In genomic region chr1:230964896-230965295, GRCh38 we compare ENCODE assay signal across 22 cellular contexts.
"Had no signal": no experiment of that assay in that cellular context is flagged by ENCODE, and none has a peak within 500 bp of the region (broad histone marks: within the 10 kb centered on the region; RNA-seq: fewer than 3 reads in every experiment).

No MANE protein-coding gene starts in this region.

- ATAC-seq: heart left ventricle; left ventricle myocardium superior; lower lobe of right lung; naive thymus-derived CD8-positive, alpha-beta T cell; sciatic nerve; stimulated activated naive B cell treated with anti-CD40 and anti-IgM and Interleukin-4, amounts not matched to agents 10 μg/mL and 1 μg/mL and 100 μg/mL, for 72 hours; stimulated activated naive CD8-positive, alpha-beta T cell treated with anti-CD3 and anti-CD28 coated beads, Interleukin-15, Interleukin-2, amounts not matched to agents 100 U/mL and 50 U/mL, for 24 hours had no signal

- H3K9me3 ChIP-seq: heart left ventricle, lower lobe of right lung, ovary, right atrium auricular region, stomach, testis, thyroid gland, transverse colon, upper lobe of left lung, vagina had no signal

- H3K27ac ChIP-seq: heart left ventricle, lower lobe of right lung, ovary, right atrium auricular region, skin epidermis, stomach, testis, thyroid gland, transverse colon, upper lobe of left lung, vagina had no signal

- H3K27me3 Mint-ChIP-seq: naive thymus-derived CD8-positive, alpha-beta T cell; progenitor cell of endocrine pancreas; stimulated activated naive B cell treated with anti-CD40 and anti-IgM and Interleukin-4, amounts not matched to agents 10 μg/mL and 1 μg/mL and 100 μg/mL, for 72 hours had no signal

- DNase-seq: heart left ventricle; hypothalamus; islet precursor cell; left ventricle myocardium superior; lower lobe of right lung; mammary epithelial cell; mesenchymal stem cell; naive thymus-derived CD8-positive, alpha-beta T cell; ovary; stimulated activated CD4-positive, alpha-beta T cell treated with anti-CD3 and anti-CD28 coated beads, Interleukin-4, amount 100 ng/mL, for 24 hours; stimulated activated naive B cell treated with anti-CD40 and anti-IgM and Interleukin-4, amounts not matched to agents 10 μg/mL and 1 μg/mL and 100 μg/mL, for 72 hours; stimulated activated naive CD8-positive, alpha-beta T cell treated with anti-CD3 and anti-CD28 coated beads, Interleukin-15, Interleukin-2, amounts not matched to agents 100 U/mL and 50 U/mL, for 24 hours; stomach; testis; thyroid gland; transverse colon; upper lobe of left lung had no signal

- H3K9me3 Mint-ChIP-seq: naive thymus-derived CD8-positive, alpha-beta T cell; stimulated activated naive B cell treated with anti-CD40 and anti-IgM and Interleukin-4, amounts not matched to agents 10 μg/mL and 1 μg/mL and 100 μg/mL, for 72 hours had no signal

- H3K27me3 ChIP-seq: heart left ventricle, ovary, right atrium auricular region, stomach, testis, thyroid gland, transverse colon, upper lobe of left lung, vagina had no signal

- H3K27ac Mint-ChIP-seq: progenitor cell of endocrine pancreas; stimulated activated naive B cell treated with anti-CD40 and anti-IgM and Interleukin-4, amounts not matched to agents 10 μg/mL and 1 μg/mL and 100 μg/mL, for 72 hours had no signal

- H3K4me1 ChIP-seq: heart left ventricle, lower lobe of right lung, right atrium auricular region, testis, thyroid gland, upper lobe of left lung, vagina had no signal

- H3K4me3 Mint-ChIP-seq: naive thymus-derived CD8-positive, alpha-beta T cell; stimulated activated naive B cell treated with anti-CD40 and anti-IgM and Interleukin-4, amounts not matched to agents 10 μg/mL and 1 μg/mL and 100 μg/mL, for 72 hours had no signal

- H3K4me3 ChIP-seq: heart left ventricle, lower lobe of right lung, ovary, right atrium auricular region, skin epidermis, stomach, testis, thyroid gland, transverse colon, upper lobe of left lung, vagina had no signal

- H3K36me3 ChIP-seq: ovary, right atrium auricular region, thyroid gland, transverse colon, vagina had no signal
